20 cellular contexts compared by ENCODE assay signal in genomic region chr16:46911650-46912049, GRCh38. TPM values are rescaled to one million over a fixed set of nuclear protein-coding genes. Genes with fewer than 3 reads are reported as not detected.
DNase-seq lines count a peak whose midpoint lies in the region; TF ChIP-seq lines count a peak whose summit lies in the region.
"Had no signal": no experiment of that assay in that cellular context is flagged by ENCODE, and none has a peak within 500 bp of the region (broad histone marks: within the 10 kb centered on the region; RNA-seq: fewer than 3 reads in every experiment).

No MANE protein-coding gene starts in this region.

- H3K4me1 ChIP-seq in prostate gland (replicated peaks) (peaks cover 5% of the 10 kb centered on the region), transverse colon (no peaks in the 10 kb centered on the region)
- H3K4me1 ChIP-seq: HAP-1 had no signal

- peak; percentile 54 for DNase-seq in prostate gland (ENCODE audit: low spot score)
- DNase-seq in transverse colon = no peak
- no peak for DNase-seq in HCEC 1CT
- no peak for DNase-seq in H4 (ENCODE audit: low spot score)
- DNase-seq in kidney tubule cell (ENCODE audit: low spot score) = no peak
- DNase-seq: CD4-positive, alpha-beta T cell; COR-L47; DMS79; GM23248; IMR-90; MG63; NCI-H1417; NCI-H1694 treated with DMSO at 0.1 percent for 48 hours; NCI-H446; NCI-H526; PC-3; Right ventricle myocardium superior had no signal

- intact Hi-C loops in prostate gland (cut with DNase I) (no loop called here), transverse colon (cut with DNase I; ENCODE audit: low total_unique reads) (no loop called here)

- H3K9me3 ChIP-seq in prostate gland (no peaks in the 10 kb centered on the region), transverse colon (no peaks in the 10 kb centered on the region)
- H3K9me3 ChIP-seq: HAP-1, MG63 had no signal

- TF ChIP-seq POLR2A in prostate gland (IDR thresholded peaks at IDR 0.05) (no peak), transverse colon (IDR thresholded peaks at IDR 0.05) (no peak)

- WGBS in prostate gland = 77% methylated on average over 4 of the region's 4 CpGs
- WGBS in transverse colon (ENCODE audit: low coverage in 1 of 2), 2 donors = 85 to 90% methylated on average over 4 of the region's 4 CpGs

- peak overlapping the region; percentile 93 for H3K27ac ChIP-seq in angular gyrus (ENCODE audit: low read depth, low read length)
- peak overlapping the region; percentile 41 to 71 for H3K27ac ChIP-seq in prostate gland
- H3K27ac ChIP-seq in transverse colon = no peak overlapping the region
- H3K27ac ChIP-seq: GM23248 had no signal

- in situ Hi-C loops in transverse colon (cut with MboI; ENCODE audit: low pct_ligation_motif_present in 1 of 4, low pct_unique_long_range_greater_than_20kb in 1 of 4, low sequenced_read_pairs in 3 of 4) = loop anchor here in 3 of 4 donors (5.0 kb wide), 2 partner anchors 54 to 64 kb away; no protein-coding TSS in a partner anchor

- no peak for TF ChIP-seq EP300 in transverse colon (IDR thresholded peaks at IDR 0.05; ENCODE audit: low read depth)

- H3K36me3 ChIP-seq in prostate gland (no peaks in the 10 kb centered on the region), transverse colon (no peaks in the 10 kb centered on the region)

- H3K27me3 ChIP-seq in prostate gland (replicated peaks; ENCODE audit: insufficient read depth) = no peaks in the 10 kb centered on the region
- no peaks in the 10 kb centered on the region for H3K27me3 ChIP-seq in transverse colon
- H3K27me3 ChIP-seq: MG63 had no signal

- TF ChIP-seq CTCF in prostate gland (IDR thresholded peaks at IDR 0.05) (no peak), transverse colon (IDR thresholded peaks at IDR 0.05) (no peak)

- H3K4me3 Mint-ChIP-seq in IgD-negative memory B cell = peak overlapping the region; percentile 21 to 79 (median 54)
- H3K4me3 Mint-ChIP-seq: CD4-positive, alpha-beta T cell had no signal

- H3K36me3 Mint-ChIP-seq in IgD-negative memory B cell = peaks cover 2% of the 10 kb centered on the region

- peaks cover 0 to 4% (median 0%) of the 10 kb centered on the region in 3 donors for H3K9me3 Mint-ChIP-seq in IgD-negative memory B cell
- H3K9me3 Mint-ChIP-seq: CD4-positive, alpha-beta T cell had no signal

- peaks cover 24 to 61% (median 50%) of the 10 kb centered on the region in 3 donors for H3K4me1 Mint-ChIP-seq in IgD-negative memory B cell

- H3K4me3 ChIP-seq in prostate gland (no peak overlapping the region), transverse colon (no peak overlapping the region)
- H3K4me3 ChIP-seq: GM23248, HAP-1, MG63 had no signal

- no peaks in the 10 kb centered on the region for H3K27me3 Mint-ChIP-seq in IgD-negative memory B cell
- H3K27me3 Mint-ChIP-seq: CD4-positive, alpha-beta T cell had no signal

- peak overlapping the region; percentile 26 to 95 (median 47) for H3K27ac Mint-ChIP-seq in IgD-negative memory B cell
- H3K27ac Mint-ChIP-seq: CD4-positive, alpha-beta T cell had no signal

RNA-seq across cellular contexts. Expression of gene GPT2, which starts 27.5 kb away (rescaled TPM):
- 5.0 TPM for polyA plus RNA-seq in IgD-negative memory B cell
- total RNA-seq in prostate gland (10 to 100 TPM; 49.8 to 64.6 TPM), transverse colon (10 to 100 TPM; 10.9 to 29.5 (median 16.9) TPM)
- total RNA-seq in H4 (2014; rRNA removed; shearing (Covaris generic)) = 24.1 and 35.2 TPM in 2 replicates

Comparison
In these comparisons a context has a peak if more than half of its experiments do, and no peak if none do; other contexts are left out.
1. H3K27ac ChIP-seq: peak in angular gyrus (single experiment) and prostate gland (2 of 2); none in transverse colon (0 of 4).